In genomic region chr4:103318327-103318726, GRCh38 we compare ENCODE assay signal across 24 cellular contexts.
"Had no signal": no experiment of that assay in that cellular context is flagged by ENCODE, and none has a peak within 500 bp of the region (broad histone marks: within the 10 kb centered on the region; RNA-seq: fewer than 3 reads in every experiment).

No MANE protein-coding gene starts in this region.

- H3K36me3 ChIP-seq: MG63, SJCRH30 had no signal

- DNase-seq: IMR-90; Karpas-422; KG1; MG63; NCI-H1092; NCI-H1105 treated with DMSO at 0.1 percent for 48 hours; NCI-H1417 treated with DMSO at 0.1 percent for 48 hours; NCI-H146; NCI-H1694 treated with DMSO at 0.1 percent for 48 hours; NCI-H1930; NCI-H2081; NCI-H2107; NCI-H2227 treated with DMSO at 0.1 percent for 48 hours; NCI-H524; NCI-H526 treated with DMSO at 0.1 percent for 48 hours; NCI-H748 treated with DMSO at 0.1 percent for 48 hours; NK-92 treated with Interleukin-12 subunit alpha and Interleukin-12 subunit beta, amount 100 ng/mL, for 24 hours; PC-3; SHP77; SJCRH30 had no signal

- H3K9me3 ChIP-seq: MG63, SJCRH30 had no signal

- H3K4me3 ChIP-seq: MG63, SJCRH30 had no signal

- ATAC-seq: Panc1, PC-3, SK-N-SH treated with all-trans-retinoic acid at 6 μM for 48 hours had no signal

- H3K27ac ChIP-seq: HL-60, RWPE1, SJCRH30 had no signal

- H3K4me1 ChIP-seq: SJCRH30 had no signal

- H3K27me3 ChIP-seq: MG63, SJCRH30 had no signal
